In the genomic region with DNA sequence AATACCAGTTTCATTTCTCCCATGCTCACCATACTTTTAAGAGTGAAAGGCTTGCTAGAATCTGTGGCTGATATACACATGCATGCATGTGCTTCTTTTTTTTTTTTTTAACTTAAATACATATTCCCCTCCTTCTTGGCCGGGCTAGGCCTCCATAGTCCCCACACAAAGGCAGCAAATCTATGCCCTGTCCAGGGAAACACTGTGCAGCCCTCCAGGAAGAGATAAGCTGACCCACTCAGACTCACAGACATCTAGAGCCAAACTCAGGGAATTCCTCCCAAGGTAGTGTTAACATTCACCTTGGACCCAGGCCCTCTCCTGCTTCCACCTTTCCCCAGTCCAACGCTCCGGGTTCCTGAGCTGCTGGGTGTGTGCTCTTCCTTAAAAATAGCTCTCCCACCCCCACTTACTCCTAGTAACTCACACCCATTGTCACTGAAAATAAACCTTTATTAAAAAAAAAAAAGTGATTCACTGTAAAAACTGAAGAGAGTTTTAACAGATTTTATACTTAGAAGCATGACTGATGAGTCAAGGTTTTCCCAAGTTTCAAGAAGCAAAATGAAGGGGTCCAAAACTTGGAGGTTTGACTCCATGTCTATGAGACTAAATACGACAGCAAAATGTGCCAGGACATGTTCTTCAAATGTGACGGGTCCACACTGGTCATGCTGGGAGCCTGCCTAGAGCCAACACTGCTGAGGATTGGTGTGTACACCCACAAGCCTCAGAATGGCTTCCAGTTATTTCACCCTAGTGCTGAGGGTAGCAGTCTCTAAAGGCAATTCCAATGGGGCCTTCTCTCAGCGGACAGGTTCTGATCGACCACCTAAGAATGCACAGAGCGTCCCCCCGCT, we compare ENCODE assay signal across 17 cellular contexts.
"Had no signal": no experiment of that assay in that cellular context is flagged by ENCODE, and none has a peak within 500 bp of the region (broad histone marks: within the 10 kb centered on the region; RNA-seq: fewer than 3 reads in every experiment).

No MANE protein-coding gene starts in this region.

- H3K27ac ChIP-seq: heart right ventricle, prostate gland, suprapubic skin, transverse colon, vagina, VCaP had no signal

- DNase-seq: activated CD4-positive, alpha-beta T cell treated with anti-CD3 and anti-CD28 coated beads for 1 hour; activated CD8-positive, alpha-beta memory T cell treated with anti-CD3 and anti-CD28 coated beads for 24 hours; activated CD8-positive, alpha-beta memory T cell treated with anti-CD3 and anti-CD28 coated beads, Interleukin-2, amount 50 U/mL, for 48 hours; activated effector memory CD4-positive, alpha-beta T cell treated with anti-CD3 and anti-CD28 coated beads, Interleukin-2, amount 50 U/mL, for 16 hours; activated T-cell treated with anti-CD3 and anti-CD28 coated beads, Interleukin-2, amount 50 U/mL, for 48 hours; heart right ventricle; right cardiac atrium; stimulated activated naive CD8-positive, alpha-beta T cell treated with anti-CD3 and anti-CD28 coated beads, Interleukin-15, amount 100 ng/mL, for 72 hours; T-helper 2 cell; transverse colon had no signal

- FAIRE-seq: astrocyte had no signal

- H3K27me3 ChIP-seq: heart right ventricle, suprapubic skin, transverse colon, vagina had no signal

- H3K4me1 ChIP-seq: prostate gland, transverse colon had no signal

- H3K27ac Mint-ChIP-seq: activated naive CD4-positive, alpha-beta T cell treated with anti-CD3 and anti-CD28 coated beads, Interleukin-2, amount 50 U/mL, for 24 hours; natural killer cell treated with Interleukin-12 subunit alpha and Interleukin-12 subunit beta and Interleukin-15 and Interleukin-18, amount 100 ng/mL, for 72 hours; stimulated activated naive CD8-positive, alpha-beta T cell treated with anti-CD3 and anti-CD28 coated beads, Interleukin-15, amount 100 ng/mL, for 72 hours had no signal

- H3K9me3 Mint-ChIP-seq: activated naive CD4-positive, alpha-beta T cell treated with anti-CD3 and anti-CD28 coated beads, Interleukin-2, amount 50 U/mL, for 24 hours; natural killer cell treated with Interleukin-12 subunit alpha and Interleukin-12 subunit beta and Interleukin-15 and Interleukin-18, amount 100 ng/mL, for 72 hours; stimulated activated naive CD8-positive, alpha-beta T cell treated with anti-CD3 and anti-CD28 coated beads, Interleukin-15, amount 100 ng/mL, for 72 hours had no signal

- ATAC-seq: natural killer cell treated with Interleukin-12 subunit alpha and Interleukin-12 subunit beta and Interleukin-15 and Interleukin-18, amount 100 ng/mL, for 72 hours; right cardiac atrium; stimulated activated naive CD8-positive, alpha-beta T cell treated with anti-CD3 and anti-CD28 coated beads, Interleukin-15, amount 100 ng/mL, for 72 hours had no signal

- H3K4me1 Mint-ChIP-seq: activated naive CD4-positive, alpha-beta T cell treated with anti-CD3 and anti-CD28 coated beads, Interleukin-2, amount 50 U/mL, for 24 hours; stimulated activated naive CD8-positive, alpha-beta T cell treated with anti-CD3 and anti-CD28 coated beads, Interleukin-15, amount 100 ng/mL, for 72 hours had no signal

- H3K36me3 Mint-ChIP-seq: activated naive CD4-positive, alpha-beta T cell treated with anti-CD3 and anti-CD28 coated beads, Interleukin-2, amount 50 U/mL, for 24 hours; natural killer cell treated with Interleukin-12 subunit alpha and Interleukin-12 subunit beta and Interleukin-15 and Interleukin-18, amount 100 ng/mL, for 72 hours had no signal

- H3K9me3 ChIP-seq: heart right ventricle, prostate gland, suprapubic skin, transverse colon, vagina had no signal

- H3K4me3 Mint-ChIP-seq: activated naive CD4-positive, alpha-beta T cell treated with anti-CD3 and anti-CD28 coated beads, Interleukin-2, amount 50 U/mL, for 24 hours; natural killer cell treated with Interleukin-12 subunit alpha and Interleukin-12 subunit beta and Interleukin-15 and Interleukin-18, amount 100 ng/mL, for 72 hours; stimulated activated naive CD8-positive, alpha-beta T cell treated with anti-CD3 and anti-CD28 coated beads, Interleukin-15, amount 100 ng/mL, for 72 hours had no signal

- H3K4me3 ChIP-seq: heart right ventricle, prostate gland, suprapubic skin, transverse colon, vagina had no signal

- H3K36me3 ChIP-seq: heart right ventricle, prostate gland, transverse colon, vagina had no signal
